Comparison of ENCODE assay signal across 8 cellular contexts in genomic region chr12:22529281-22530060, GRCh38. TPM values are rescaled to one million over a fixed set of nuclear protein-coding genes. Genes with fewer than 3 reads are reported as not detected.
DNase-seq lines count a peak whose midpoint lies in the region; ATAC-seq and TF ChIP-seq lines count a peak whose summit lies in the region.

No MANE protein-coding gene starts in this region.

- no peak overlapping the region for H3K9ac ChIP-seq in HCT116 (ENCODE audit: low read length)

- intact Hi-C loops in HCT116 (cut with micrococcal nuclease) = loop anchor here (5.0 kb wide), 1 partner anchor 103 kb away; no protein-coding TSS in a partner anchor
- intact Hi-C loops in activated CD4-positive, alpha-beta memory T cell treated with anti-CD3 and anti-CD28 coated beads for 36 hours (cut with micrococcal nuclease) = loop anchor here (1.0 kb wide), 2 partner anchors 98 to 141 kb away; no protein-coding TSS in a partner anchor

- no peaks in the 10 kb centered on the region for H3K27me3 Mint-ChIP-seq in activated CD4-positive, alpha-beta memory T cell treated with anti-CD3 and anti-CD28 coated beads for 36 hours

- peak; percentile 87 for ATAC-seq in HCT116

- H3K4me3 ChIP-seq in HCT116 (replicated peaks in 1 of 2; ENCODE audit: low read depth in 1 of 2, low read length in 2 of 2) = no peak overlapping the region
- H3K4me3 ChIP-seq in astrocyte of the spinal cord (ENCODE audit: low read depth, low read length) = no peak overlapping the region

- TF ChIP-seq CTCF in 22Rv1 (IDR thresholded peaks at IDR 0.05) = peak; percentile 72
- TF ChIP-seq CTCF in HCT116 (IDR thresholded peaks at IDR 0.05 in 2 of 3, conservative IDR thresholded peaks at IDR 0.05 in 1 of 3; ENCODE audit: borderline replicate concordance in 1 of 3, insufficient read depth in 1 of 3, low read depth in 2 of 3, low read length in 2 of 3) = peak; percentile 29 to 66 (median 50); a peak in 5 of 6 replicates
- peak; percentile 18 for TF ChIP-seq CTCF in astrocyte of the spinal cord (IDR thresholded peaks at IDR 0.05; ENCODE audit: low read depth, low read length)

- H2AFZ ChIP-seq in HCT116 (ENCODE audit: low read depth, low read length, poor library complexity, severe bottlenecking) = no peak overlapping the region

- TF ChIP-seq RAD21 in HCT116 (IDR thresholded peaks at IDR 0.05; ENCODE audit: low read depth) = peak; percentile 49

- H3K9me3 ChIP-seq in HCT116 (ENCODE audit: control insufficient read depth in 1 of 2, insufficient read depth in 1 of 2, low read depth in 1 of 2, low read length in 2 of 2) = peaks cover 3 to 4% of the 10 kb centered on the region in 2 experiments; a peak in 2 of 4 replicates

- no peaks in the 10 kb centered on the region for H3K27me3 ChIP-seq in HCT116 (ENCODE audit: insufficient read depth, low read length)

- peak; percentile 84 for DNase-seq in ELR (ENCODE audit: low read depth)
- DNase-seq in HCT116 (ENCODE audit: low read depth, low spot score) = no peak
- DNase-seq in NAMALWA (ENCODE audit: low spot score) = peak; percentile 60
- DNase-seq in astrocyte of the spinal cord (ENCODE audit: low read depth, low spot score) = peak; percentile 39
- peak; percentile 9 for DNase-seq in myocyte (ENCODE audit: low read depth)
- DNase-seq in activated CD4-positive, alpha-beta memory T cell treated with anti-CD3 and anti-CD28 coated beads for 36 hours = no peak
- DNase-seq in foreskin melanocyte = no peak

- H3K4me1 Mint-ChIP-seq in activated CD4-positive, alpha-beta memory T cell treated with anti-CD3 and anti-CD28 coated beads for 36 hours (ENCODE audit: low read depth) = peaks cover 4% of the 10 kb centered on the region

- no peak overlapping the region for H3K4me2 ChIP-seq in HCT116 (ENCODE audit: low read length)

- TF ChIP-seq POLR2A in HCT116 (IDR thresholded peaks at IDR 0.05; ENCODE audit: borderline replicate concordance, extremely low read depth, insufficient read depth, insufficient read length) = no peak

- CTCF ChIA-PET in HCT116 (lab: Charles Lee) = interaction anchor here (0.6 to 2.2 kb wide), 12 partner anchors 10 to 155 kb away, joined by 3 to 15 read pairs (median 4); partner anchors contain the start of genes C2CD5 and ETNK1
- CTCF ChIA-PET in activated CD4-positive, alpha-beta memory T cell treated with anti-CD3 and anti-CD28 coated beads for 36 hours (lab: Charles Lee) = interaction anchor here (0.6 to 1.9 kb wide), 22 partner anchors 9 to 181 kb away, joined by 3 to 11 read pairs (median 4); partner anchors contain the start of gene ETNK1

- in situ Hi-C loops in astrocyte of the spinal cord (cut with HindIII; ENCODE audit: low sequenced_read_pairs) = no loop called here

- peaks cover 10 to 23% of the 10 kb centered on the region in 2 experiments; a peak in 2 of 4 replicates for H3K36me3 ChIP-seq in HCT116 (ENCODE audit: control insufficient read depth in 1 of 2, insufficient read depth in 2 of 2, low read length in 2 of 2)

- no peaks in the 10 kb centered on the region for H3K4me1 ChIP-seq in HCT116 (ENCODE audit: control insufficient read depth in 1 of 2, insufficient read depth in 2 of 2, low read length in 2 of 2)

- RAD21 ChIA-PET in HCT116 (lab: Charles Lee; ENCODE audit: low non-redundant PET in 1 of 2, low total read pairs in 2 of 2, uncharacterized antibody in 2 of 2, unreplicated experiment in 2 of 2) = no interaction called here

- H3K36me3 Mint-ChIP-seq in activated CD4-positive, alpha-beta memory T cell treated with anti-CD3 and anti-CD28 coated beads for 36 hours = peaks cover 26% of the 10 kb centered on the region

- no peaks in the 10 kb centered on the region for H4K20me1 ChIP-seq in HCT116 (ENCODE audit: insufficient read depth)

- no peaks in the 10 kb centered on the region for H3K9me2 ChIP-seq in HCT116 (ENCODE audit: insufficient read depth)

- BruUV-seq in HCT116 (replicated peaks; lab: Mats Ljungman, UMichigan) = no TSS peak

- no peak overlapping the region for H3K27ac ChIP-seq in 22Rv1
- H3K27ac ChIP-seq in HCT116 (ENCODE audit: low read depth, low read length) = no peak overlapping the region

- POLR2A ChIA-PET in HCT116 (lab: Charles Lee) = interaction anchor here (1.2 kb wide), 1 partner anchor 15 kb away, joined by 6 read pairs; the partner anchor contains the start of gene C2CD5
- POLR2A ChIA-PET in activated CD4-positive, alpha-beta memory T cell treated with anti-CD3 and anti-CD28 coated beads for 36 hours (lab: Charles Lee) = no interaction called here

- H3K4me3 Mint-ChIP-seq in activated CD4-positive, alpha-beta memory T cell treated with anti-CD3 and anti-CD28 coated beads for 36 hours = no peak overlapping the region

- H3K27ac Mint-ChIP-seq in activated CD4-positive, alpha-beta memory T cell treated with anti-CD3 and anti-CD28 coated beads for 36 hours = no peak overlapping the region

- H3K79me2 ChIP-seq in HCT116 (ENCODE audit: insufficient read depth, low read length) = no peaks in the 10 kb centered on the region

- H3K9me3 Mint-ChIP-seq in activated CD4-positive, alpha-beta memory T cell treated with anti-CD3 and anti-CD28 coated beads for 36 hours = peaks cover 3% of the 10 kb centered on the region

TF ChIP-seq in HCT116, 20 proteins besides CTCF, POLR2A, EP300 and RAD21:
- TF ChIP-seq ZNF274 (IDR thresholded peaks at IDR 0.05; ENCODE audit: low read depth, low read length) = no peak
- TF ChIP-seq EZH2phosphoT487 (IDR thresholded peaks at IDR 0.05; ENCODE audit: borderline replicate concordance) = no peak
- TF ChIP-seq YY1 (IDR thresholded peaks at IDR 0.05; ENCODE audit: extremely low read depth, insufficient replicate concordance, low read depth, low read length) = no peak
- TF ChIP-seq SP1 (IDR thresholded peaks at IDR 0.05; ENCODE audit: low read depth) = no peak
- no peak for TF ChIP-seq JUND (IDR thresholded peaks at IDR 0.05)
- no peak for TF ChIP-seq ATF3 (IDR thresholded peaks at IDR 0.05)
- no peak for TF ChIP-seq EGR1 (IDR thresholded peaks at IDR 0.05; ENCODE audit: low read depth)
- TF ChIP-seq CEBPB (IDR thresholded peaks at IDR 0.05; ENCODE audit: low read depth) = no peak

RNA-seq across cellular contexts. Expression of gene C2CD5, which starts 14.9 kb away (rescaled TPM):
- total RNA-seq in HCT116 (2021; ENCODE audit: unreplicated experiment) = 22.9 TPM
- polyA plus RNA-seq in HCT116 (2012) = 7.0 and 10.0 TPM in 2 replicates
- 7.9 and 10.2 TPM in 2 replicates for total RNA-seq in myocyte
- polyA plus RNA-seq in myocyte (2012) = 5.6 TPM
- total RNA-seq in activated CD4-positive, alpha-beta memory T cell treated with anti-CD3 and anti-CD28 coated beads for 36 hours = 10 to 100 TPM; 32.6 to 32.8 TPM

Comparison
In these comparisons a context has a peak if more than half of its experiments do, and no peak if none do; other contexts are left out.
1. CTCF ChIP-seq: peak in every context shown above with its lines; median percentile 72 in 22Rv1; 50 in HCT116; 18 in astrocyte of the spinal cord.
2. DNase-seq: peak in ELR (single experiment), NAMALWA (single experiment), astrocyte of the spinal cord (single experiment) and myocyte (single experiment); none in HCT116 (single experiment), activated CD4-positive, alpha-beta memory T cell treated with anti-CD3 and anti-CD28 coated beads for 36 hours (single experiment) and foreskin melanocyte (single experiment).